In genomic region chr13:78743972-78744371, GRCh38 we compare ENCODE assay signal across 3 cellular contexts.
TF ChIP-seq lines count a peak whose summit lies in the region.

No MANE protein-coding gene starts in this region.

TF ChIP-seq in HepG2, 621 proteins besides CTCF, POLR2A, EP300 and RAD21:
- peak; percentile 92 to 97 for TF ChIP-seq MAFK (conservative IDR thresholded peaks at IDR 0.05 in 1 of 2, IDR thresholded peaks at IDR 0.05 in 1 of 2; ENCODE audit: low read length in 2 of 2)
- no peak for TF ChIP-seq RNF2 (conservative IDR thresholded peaks at IDR 0.05; ENCODE audit: low read depth)
- no peak for TF ChIP-seq ZNF841 (CRISPR knock-in tag; IDR thresholded peaks at IDR 0.05; ENCODE audit: borderline replicate concordance)
- TF ChIP-seq MAFF (IDR thresholded peaks at IDR 0.05; ENCODE audit: low read depth, low read length), result peak; percentile 96

TF ChIP-seq in IMR-90, 13 proteins besides CTCF, POLR2A, EP300 and RAD21:
- TF ChIP-seq MXI1 (IDR thresholded peaks at IDR 0.05; ENCODE audit: borderline replicate concordance, low read depth, low read length) (no peak), MAFK (IDR thresholded peaks at IDR 0.05; ENCODE audit: low read depth, low read length) (peak; percentile 97)

TF ChIP-seq in H1, 55 proteins besides CTCF, POLR2A, EP300 and RAD21:
- TF ChIP-seq ASH2L (IDR thresholded peaks at IDR 0.05; ENCODE audit: low read length) (no peak), MAFK (IDR thresholded peaks at IDR 0.05; ENCODE audit: low read depth, low read length) (peak; percentile 96)
